24 cellular contexts compared by ENCODE assay signal in genomic region chr14:68416156-68416555, GRCh38.
DNase-seq lines count a peak whose midpoint lies in the region; ATAC-seq and TF ChIP-seq lines count a peak whose summit lies in the region.
"Had no signal": no experiment of that assay in that cellular context is flagged by ENCODE, and none has a peak within 500 bp of the region (broad histone marks: within the 10 kb centered on the region; RNA-seq: fewer than 3 reads in every experiment).

No MANE protein-coding gene starts in this region.

- H3K9me3 ChIP-seq in BLaER1 treated with 17β-estradiol and CSF1 and Interleukin-3, amounts not matched to agents 10 nM and 100 nM (replicated peaks in 1 of 11): peaks cover 0 to 31% (median 17%) of the 10 kb centered on the region in 11 experiments; a peak in 15 of 22 replicates
- no peaks in the 10 kb centered on the region for H3K9me3 ChIP-seq in OCI-LY7 (ENCODE audit: low read length)
- H3K9me3 ChIP-seq in thyroid gland: no peaks in the 10 kb centered on the region
- no peaks in the 10 kb centered on the region for H3K9me3 ChIP-seq in lower lobe of right lung

- no peaks in the 10 kb centered on the region for H3K9me2 ChIP-seq in OCI-LY7 (ENCODE audit: insufficient read depth, low read length)

- no peak for TF ChIP-seq POLR2A in thyroid gland (IDR thresholded peaks at IDR 0.05)

- DNase-seq in OCI-LY7 (ENCODE audit: low spot score): peak; percentile 57
- peak; percentile 35 for DNase-seq in left kidney (ENCODE audit: low read depth, low spot score)
- no peak for DNase-seq in thyroid gland
- no peak for DNase-seq in central memory CD4-positive, alpha-beta T cell
- no peak for DNase-seq in lower lobe of right lung
- no peak for DNase-seq in NCI-H526 treated with DMSO at 0.1 percent for 48 hours (lab: John Stamatoyannopoulos, UW)
- DNase-seq in activated CD4-positive, alpha-beta T cell treated with anti-CD3 and anti-CD28 coated beads for 48 hours: no peak
- DNase-seq: AML-193; CD4-positive, CD25-positive, alpha-beta regulatory T cell; DMS153; DND-41; Kasumi-1; MV-4-11; NCI-H1105; NCI-H1436 treated with DMSO at 0.1 percent for 48 hours; NCI-H2029; NCI-H2227 treated with DMSO at 0.1 percent for 48 hours; NCI-H69; SHP77 treated with DMSO at 0.1 percent for 48 hours had no signal

- ATAC-seq in lower lobe of right lung: no peak
- ATAC-seq: K562, Panc1, SK-N-SH treated with all-trans-retinoic acid at 6 μM for 48 hours had no signal

- 72 to 75% methylated on average over 4 of the region's 4 CpGs for WGBS in thyroid gland, 2 donors

- H3K4me3 ChIP-seq in BLaER1 treated with 17β-estradiol and CSF1 and Interleukin-3, amounts not matched to agents 10 nM and 100 nM: no peak overlapping the region
- H3K4me3 ChIP-seq in OCI-LY7 (ENCODE audit: low read depth, low read length, poor library complexity, severe bottlenecking): no peak overlapping the region
- H3K4me3 ChIP-seq in thyroid gland (replicated peaks in 1 of 3): no peak overlapping the region
- no peak overlapping the region for H3K4me3 ChIP-seq in lower lobe of right lung
- H3K4me3 ChIP-seq: K562 had no signal

- peaks cover 0 to 5% (median 0%) of the 10 kb centered on the region in 11 experiments; a peak in 1 of 22 replicates for H3K36me3 ChIP-seq in BLaER1 treated with 17β-estradiol and CSF1 and Interleukin-3, amounts not matched to agents 10 nM and 100 nM
- H3K36me3 ChIP-seq in OCI-LY7 (ENCODE audit: insufficient read depth, low read length) (no peaks in the 10 kb centered on the region), thyroid gland (no peaks in the 10 kb centered on the region), lower lobe of right lung (no peaks in the 10 kb centered on the region)

- TF ChIP-seq CTCF in OCI-LY7 (conservative IDR thresholded peaks at IDR 0.05; ENCODE audit: low read length): no peak
- TF ChIP-seq CTCF in thyroid gland (IDR thresholded peaks at IDR 0.05): no peak
- TF ChIP-seq CTCF in lower lobe of right lung (IDR thresholded peaks at IDR 0.05): no peak

- no peak overlapping the region for H2AFZ ChIP-seq in OCI-LY7 (ENCODE audit: low read length)

- CTCF ChIA-PET in OCI-LY7 (lab: Charles Lee; ENCODE audit: unreplicated experiment): no interaction called here

- H3K9ac ChIP-seq in BLaER1 treated with 17β-estradiol and CSF1 and Interleukin-3, amounts not matched to agents 10 nM and 100 nM: no peak overlapping the region; a peak in 1 of 22 replicates

- peak overlapping the region in 8 of 11 experiments; percentile 18 to 73 (median 54); a peak in 15 of 22 replicates for H3K4me2 ChIP-seq in BLaER1 treated with 17β-estradiol and CSF1 and Interleukin-3, amounts not matched to agents 10 nM and 100 nM
- peak overlapping the region; percentile 45 for H3K4me2 ChIP-seq in OCI-LY7 (ENCODE audit: low read length)

- BruUV-seq in OCI-LY7 (replicated peaks; lab: Mats Ljungman, UMichigan): no TSS peak

- H3K27me3 ChIP-seq in BLaER1 treated with 17β-estradiol and CSF1 and Interleukin-3, amounts not matched to agents 10 nM and 100 nM: no peaks in the 10 kb centered on the region
- H3K27me3 ChIP-seq in thyroid gland: no peaks in the 10 kb centered on the region
- H3K27me3 ChIP-seq in lower lobe of right lung (ENCODE audit: low read depth): no peaks in the 10 kb centered on the region

- H3K4me1 ChIP-seq in BLaER1 treated with 17β-estradiol and CSF1 and Interleukin-3, amounts not matched to agents 10 nM and 100 nM: peaks cover 9 to 42% (median 28%) of the 10 kb centered on the region in 10 experiments
- H3K4me1 ChIP-seq in OCI-LY7 (ENCODE audit: insufficient read depth, low read length, poor library complexity, severe bottlenecking) (peaks cover 25% of the 10 kb centered on the region), thyroid gland (peaks cover 44 to 73% of the 10 kb centered on the region in 2 donors), lower lobe of right lung (no peaks in the 10 kb centered on the region)

- POLR2A ChIA-PET in OCI-LY7 (lab: Charles Lee): no interaction called here

- no peaks in the 10 kb centered on the region for H4K20me1 ChIP-seq in BLaER1 treated with 17β-estradiol and CSF1 and Interleukin-3, amounts not matched to agents 10 nM and 100 nM
- H4K20me1 ChIP-seq in OCI-LY7 (ENCODE audit: insufficient read depth, low read length): no peaks in the 10 kb centered on the region

- intact Hi-C loops in OCI-LY7 (cut with micrococcal nuclease; ENCODE audit: unreplicated experiment) (no loop called here), thyroid gland (cut with DNase I) (no loop called here), lower lobe of right lung (cut with DNase I) (no loop called here)

- peak overlapping the region in 4 of 11 experiments; percentile 0 to 24 (median 19); a peak in 4 of 22 replicates for H3K27ac ChIP-seq in BLaER1 treated with 17β-estradiol and CSF1 and Interleukin-3, amounts not matched to agents 10 nM and 100 nM
- H3K27ac ChIP-seq in OCI-LY7 (ENCODE audit: low read depth, low read length, poor library complexity, severe bottlenecking) (peak overlapping the region; percentile 8), thyroid gland (peak overlapping the region; percentile 74 to 81 (median 80)), lower lobe of right lung (no peak overlapping the region)
- H3K27ac ChIP-seq: RWPE1 had no signal

- no peaks in the 10 kb centered on the region for H3K79me2 ChIP-seq in OCI-LY7 (ENCODE audit: insufficient read depth, low read depth, low read length)

Comparison
In these comparisons a context has a peak if more than half of its experiments do, and no peak if none do; other contexts are left out.
1. DNase-seq: peak in OCI-LY7 (single experiment) and left kidney (single experiment); none in thyroid gland (0 of 2), central memory CD4-positive, alpha-beta T cell (single experiment), lower lobe of right lung (single experiment), NCI-H526 treated with DMSO at 0.1 percent for 48 hours (single experiment) and activated CD4-positive, alpha-beta T cell treated with anti-CD3 and anti-CD28 coated beads for 48 hours (single experiment).